In genomic region chrX:19121898-19122640, GRCh38 we compare ENCODE assay signal across 8 cellular contexts. TPM values are rescaled to one million over a fixed set of nuclear protein-coding genes. Genes with fewer than 3 reads are reported as not detected.
DNase-seq lines count a peak whose midpoint lies in the region; ATAC-seq and TF ChIP-seq lines count a peak whose summit lies in the region.

Gene ADGRG2 (minus strand): TSS chrX:19122468. CDS start chrX:19068834, 53,634 bp downstream.

- H3K9me3 Mint-ChIP-seq in activated naive CD4-positive, alpha-beta T cell treated with anti-CD3 and anti-CD28 coated beads, Interleukin-2, amount 10 ng/mL, durations not matched to agents 7 days and 5 days: no peaks in the 10 kb centered on the region
- H3K9me3 Mint-ChIP-seq in activated naive CD4-positive, alpha-beta T cell treated with anti-CD3 and anti-CD28 coated beads for 36 hours: no peaks in the 10 kb centered on the region
- no peaks in the 10 kb centered on the region for H3K9me3 Mint-ChIP-seq in chondrocyte (ENCODE audit: low read depth)

- H3K27ac ChIP-seq in lower lobe of right lung (no peak within 1 kb of the TSS), vagina (no peak within 1 kb of the TSS)
- no peak within 1 kb of the TSS for H3K27ac ChIP-seq in effector memory CD4-positive, alpha-beta T cell (ENCODE audit: insufficient read depth, low read length, poor library complexity, severe bottlenecking)

- H3K27me3 ChIP-seq in lower lobe of right lung (ENCODE audit: low read depth) (peaks cover 4% of the 10 kb centered on the region), vagina (no peaks in the 10 kb centered on the region)
- H3K27me3 ChIP-seq in effector memory CD4-positive, alpha-beta T cell (replicated peaks; ENCODE audit: control insufficient read depth, insufficient read depth, low read length, poor library complexity, severe bottlenecking): no peaks in the 10 kb centered on the region

- TF ChIP-seq CTCF in chondrocyte (IDR thresholded peaks at IDR 0.05) (peak; percentile 42), lower lobe of right lung (IDR thresholded peaks at IDR 0.05) (peak; percentile 11), vagina (IDR thresholded peaks at IDR 0.05) (no peak)

- H3K36me3 ChIP-seq in lower lobe of right lung: no peaks in the 10 kb centered on the region
- H3K36me3 ChIP-seq in vagina: no peaks in the 10 kb centered on the region
- no peaks in the 10 kb centered on the region for H3K36me3 ChIP-seq in effector memory CD4-positive, alpha-beta T cell (ENCODE audit: control insufficient read depth, insufficient read depth, low read length)

- peak; percentile 68 to 80 for ATAC-seq in lower lobe of right lung

- H3K27me3 Mint-ChIP-seq in activated naive CD4-positive, alpha-beta T cell treated with anti-CD3 and anti-CD28 coated beads, Interleukin-2, amount 10 ng/mL, durations not matched to agents 7 days and 5 days: peaks cover 53% of the 10 kb centered on the region
- H3K27me3 Mint-ChIP-seq in activated naive CD4-positive, alpha-beta T cell treated with anti-CD3 and anti-CD28 coated beads for 36 hours (ENCODE audit: low read depth): peaks cover 27% of the 10 kb centered on the region
- peaks cover 23% of the 10 kb centered on the region for H3K27me3 Mint-ChIP-seq in chondrocyte (ENCODE audit: low read depth)

- H3K4me3 Mint-ChIP-seq in activated naive CD4-positive, alpha-beta T cell treated with anti-CD3 and anti-CD28 coated beads, Interleukin-2, amount 10 ng/mL, durations not matched to agents 7 days and 5 days: no peak within 1 kb of the TSS
- no peak within 1 kb of the TSS for H3K4me3 Mint-ChIP-seq in activated naive CD4-positive, alpha-beta T cell treated with anti-CD3 and anti-CD28 coated beads for 36 hours
- peak within 1 kb of the TSS; percentile 45 for H3K4me3 Mint-ChIP-seq in chondrocyte (ENCODE audit: unreplicated experiment)

- no peak for TF ChIP-seq POLR2A in vagina (IDR thresholded peaks at IDR 0.05)

- CTCF ChIA-PET in activated naive CD4-positive, alpha-beta T cell treated with anti-CD3 and anti-CD28 coated beads, Interleukin-2, amount 10 ng/mL, durations not matched to agents 7 days and 5 days (lab: Charles Lee): no interaction called here
- CTCF ChIA-PET in activated naive CD4-positive, alpha-beta T cell treated with anti-CD3 and anti-CD28 coated beads for 36 hours (lab: Charles Lee): no interaction called here

- H3K36me3 Mint-ChIP-seq in activated naive CD4-positive, alpha-beta T cell treated with anti-CD3 and anti-CD28 coated beads, Interleukin-2, amount 10 ng/mL, durations not matched to agents 7 days and 5 days: no peaks in the 10 kb centered on the region
- H3K36me3 Mint-ChIP-seq in activated naive CD4-positive, alpha-beta T cell treated with anti-CD3 and anti-CD28 coated beads for 36 hours (ENCODE audit: low read depth): no peaks in the 10 kb centered on the region
- H3K36me3 Mint-ChIP-seq in chondrocyte (ENCODE audit: low read depth): no peaks in the 10 kb centered on the region

- DNase-seq in activated naive CD4-positive, alpha-beta T cell treated with anti-CD3 and anti-CD28 coated beads, Interleukin-2, amount 10 ng/mL, durations not matched to agents 7 days and 5 days: peak; percentile 19
- no peak for DNase-seq in activated naive CD4-positive, alpha-beta T cell treated with anti-CD3 and anti-CD28 coated beads for 36 hours
- DNase-seq in chondrocyte (ENCODE audit: low spot score) (no peak), lower lobe of right lung (peak; percentile 54), vagina (ENCODE audit: extremely low spot score in 2 of 2) (no peak), DMS153 treated with DMSO at 0.1 percent for 48 hours (lab: John Stamatoyannopoulos, UW; ENCODE audit: unreplicated experiment) (no peak), globus pallidus (ENCODE audit: low spot score) (no peak)
- no peak for DNase-seq in effector memory CD4-positive, alpha-beta T cell

- H3K9me3 ChIP-seq in lower lobe of right lung (no peaks in the 10 kb centered on the region), vagina (no peaks in the 10 kb centered on the region)
- H3K9me3 ChIP-seq in effector memory CD4-positive, alpha-beta T cell (ENCODE audit: control insufficient read depth, low read length): no peaks in the 10 kb centered on the region

- H3K4me1 ChIP-seq in lower lobe of right lung (no peaks in the 10 kb centered on the region), vagina (no peaks in the 10 kb centered on the region)
- H3K4me1 ChIP-seq in effector memory CD4-positive, alpha-beta T cell (ENCODE audit: control insufficient read depth, insufficient read depth, low read length, poor library complexity, severe bottlenecking): no peaks in the 10 kb centered on the region

- intact Hi-C loops in activated naive CD4-positive, alpha-beta T cell treated with anti-CD3 and anti-CD28 coated beads for 36 hours (cut with micrococcal nuclease): loop anchor here (5.0 kb wide), 1 partner anchor 730 kb away; no protein-coding TSS in a partner anchor
- intact Hi-C loops in lower lobe of right lung (cut with DNase I): no loop called here
- intact Hi-C loops in vagina (cut with DNase I): no loop called here

- H3K4me3 ChIP-seq in lower lobe of right lung (peak within 1 kb of the TSS; percentile 52), vagina (peak within 1 kb of the TSS; percentile 37 to 39)
- H3K4me3 ChIP-seq in effector memory CD4-positive, alpha-beta T cell (ENCODE audit: insufficient read depth, low read depth, low read length, poor library complexity, severe bottlenecking): no peak within 1 kb of the TSS

- H3K27ac Mint-ChIP-seq in activated naive CD4-positive, alpha-beta T cell treated with anti-CD3 and anti-CD28 coated beads, Interleukin-2, amount 10 ng/mL, durations not matched to agents 7 days and 5 days: no peak within 1 kb of the TSS
- no peak within 1 kb of the TSS for H3K27ac Mint-ChIP-seq in activated naive CD4-positive, alpha-beta T cell treated with anti-CD3 and anti-CD28 coated beads for 36 hours
- no peak within 1 kb of the TSS for H3K27ac Mint-ChIP-seq in chondrocyte (ENCODE audit: unreplicated experiment)

- no peaks in the 10 kb centered on the region for H3K4me1 Mint-ChIP-seq in activated naive CD4-positive, alpha-beta T cell treated with anti-CD3 and anti-CD28 coated beads, Interleukin-2, amount 10 ng/mL, durations not matched to agents 7 days and 5 days
- no peaks in the 10 kb centered on the region for H3K4me1 Mint-ChIP-seq in activated naive CD4-positive, alpha-beta T cell treated with anti-CD3 and anti-CD28 coated beads for 36 hours (ENCODE audit: low read depth)
- no peaks in the 10 kb centered on the region for H3K4me1 Mint-ChIP-seq in chondrocyte (ENCODE audit: low read depth)

RNA-seq across cellular contexts. Expression of gene ADGRG2, which starts in this region (rescaled TPM):
- not detected for total RNA-seq in activated naive CD4-positive, alpha-beta T cell treated with anti-CD3 and anti-CD28 coated beads for 36 hours
- 0.15 to 0.24 TPM (median 0.21 TPM) in 3 replicates for total RNA-seq in chondrocyte
- total RNA-seq in lower lobe of right lung: 1.1 TPM
- 2.0 TPM for total RNA-seq in vagina

Comparison
In these comparisons a context has a peak if more than half of its experiments do, and no peak if none do; other contexts are left out.
1. DNase-seq: peak in activated naive CD4-positive, alpha-beta T cell treated with anti-CD3 and anti-CD28 coated beads, Interleukin-2, amount 10 ng/mL, durations not matched to agents 7 days and 5 days (single experiment) and lower lobe of right lung (single experiment); none in activated naive CD4-positive, alpha-beta T cell treated with anti-CD3 and anti-CD28 coated beads for 36 hours (single experiment), chondrocyte (single experiment), vagina (0 of 2), effector memory CD4-positive, alpha-beta T cell (0 of 3), DMS153 treated with DMSO at 0.1 percent for 48 hours (single experiment) and globus pallidus (single experiment).
2. CTCF ChIP-seq: peak in chondrocyte (single experiment) and lower lobe of right lung (single experiment); none in vagina (0 of 3).